Comparison of ENCODE assay signal across 8 cellular contexts in genomic region chr14:106116356-106116930, GRCh38.
DNase-seq lines count a peak whose midpoint lies in the region; ATAC-seq, FAIRE-seq and TF ChIP-seq lines count a peak whose summit lies in the region.
"Not testable (repeated sequence)": the region's sequence is repeated elsewhere in the genome, so short reads cannot be mapped to it uniquely, and the experiment has no call there.

No MANE protein-coding gene starts in this region.

- H3K27me3 ChIP-seq in CD8-positive, alpha-beta T cell (ENCODE audit: insufficient read depth, low read length); Panc1 (ENCODE audit: control insufficient read depth, insufficient read depth, low read length); thymus (ENCODE audit: control insufficient read depth, insufficient read depth): not testable (repeated sequence)

- not testable (repeated sequence) for H3K4me3 Mint-ChIP-seq in CD8-positive, alpha-beta T cell; activated T-helper 1 cell treated with anti-CD3 and anti-CD28 coated beads, Interleukin-12 subunit alpha, Interleukin-12 subunit beta, Interleukin-2, Interleukin-4 antibody, amounts not matched to agents 30 ng/mL and 10 ng/mL and 1 ng/mL, durations not matched to agents 14 hours and 24 hours and 36 hours
- H3K4me3 Mint-ChIP-seq in naive thymus-derived CD8-positive, alpha-beta T cell: peak overlapping the region in 4 of 10 donors; percentile 26 to 47 (median 30)

- POLR2A ChIA-PET in CD8-positive, alpha-beta T cell (lab: Charles Lee); Panc1 (lab: Charles Lee); naive thymus-derived CD8-positive, alpha-beta T cell (lab: Charles Lee): not testable (repeated sequence)

- intact Hi-C loops in CD8-positive, alpha-beta T cell (cut with DNase I, micrococcal nuclease); Panc1 (cut with micrococcal nuclease; ENCODE audit: unreplicated experiment); activated T-helper 1 cell treated with anti-CD3 and anti-CD28 coated beads, Interleukin-12 subunit alpha, Interleukin-12 subunit beta, Interleukin-2, Interleukin-4 antibody, amounts not matched to agents 30 ng/mL and 10 ng/mL and 1 ng/mL, durations not matched to agents 14 hours and 24 hours and 36 hours (cut with micrococcal nuclease): not testable (repeated sequence)

- in situ Hi-C loops in Panc1 (cut with HindIII; ENCODE audit: low pct_unique_long_range_greater_than_20kb, low sequenced_read_pairs): not testable (repeated sequence)

- peak; percentile 66 for ATAC-seq in CD8-positive, alpha-beta T cell
- ATAC-seq in Panc1: not testable (repeated sequence)
- peak; percentile 54 to 80 for ATAC-seq in naive thymus-derived CD8-positive, alpha-beta T cell

- not testable (repeated sequence) for H3K27ac ChIP-seq in CD8-positive, alpha-beta T cell (ENCODE audit: low read depth, low read length); Panc1 (ENCODE audit: low read length)
- peak overlapping the region; percentile 71 for H3K27ac ChIP-seq in thymus (ENCODE audit: low read depth)

- CTCF ChIA-PET in CD8-positive, alpha-beta T cell (lab: Charles Lee): interaction anchor here (1.4 kb wide), 1 partner anchor 93 kb away, joined by 5 read pairs; no protein-coding TSS in a partner anchor
- CTCF ChIA-PET in Panc1 (lab: Charles Lee): interaction anchor here (0.7 kb wide), 1 partner anchor 119 kb away, joined by 6 read pairs; no protein-coding TSS in a partner anchor

- H3K4me1 Mint-ChIP-seq in CD8-positive, alpha-beta T cell (ENCODE audit: low read depth): peaks cover 26% of the 10 kb centered on the region
- peaks cover 17% of the 10 kb centered on the region for H3K4me1 Mint-ChIP-seq in activated T-helper 1 cell treated with anti-CD3 and anti-CD28 coated beads, Interleukin-12 subunit alpha, Interleukin-12 subunit beta, Interleukin-2, Interleukin-4 antibody, amounts not matched to agents 30 ng/mL and 10 ng/mL and 1 ng/mL, durations not matched to agents 14 hours and 24 hours and 36 hours (ENCODE audit: low read depth)
- H3K4me1 Mint-ChIP-seq in naive thymus-derived CD8-positive, alpha-beta T cell: peaks cover 8 to 39% (median 20%) of the 10 kb centered on the region in 4 donors

- not testable (repeated sequence) for H3K27me3 Mint-ChIP-seq in CD8-positive, alpha-beta T cell (ENCODE audit: low read depth)
- peaks cover 42% of the 10 kb centered on the region for H3K27me3 Mint-ChIP-seq in activated T-helper 1 cell treated with anti-CD3 and anti-CD28 coated beads, Interleukin-12 subunit alpha, Interleukin-12 subunit beta, Interleukin-2, Interleukin-4 antibody, amounts not matched to agents 30 ng/mL and 10 ng/mL and 1 ng/mL, durations not matched to agents 14 hours and 24 hours and 36 hours (ENCODE audit: insufficient read depth)
- H3K27me3 Mint-ChIP-seq in naive thymus-derived CD8-positive, alpha-beta T cell: peaks cover 0 to 30% (median 12%) of the 10 kb centered on the region in 5 donors

- not testable (repeated sequence) for H3K9me3 Mint-ChIP-seq in CD8-positive, alpha-beta T cell; activated T-helper 1 cell treated with anti-CD3 and anti-CD28 coated beads, Interleukin-12 subunit alpha, Interleukin-12 subunit beta, Interleukin-2, Interleukin-4 antibody, amounts not matched to agents 30 ng/mL and 10 ng/mL and 1 ng/mL, durations not matched to agents 14 hours and 24 hours and 36 hours; naive thymus-derived CD8-positive, alpha-beta T cell

- WGBS in thymus: 28% methylated on average over 6 of the region's 10 CpGs

- not testable (repeated sequence) for H3K36me3 Mint-ChIP-seq in CD8-positive, alpha-beta T cell; activated T-helper 1 cell treated with anti-CD3 and anti-CD28 coated beads, Interleukin-12 subunit alpha, Interleukin-12 subunit beta, Interleukin-2, Interleukin-4 antibody, amounts not matched to agents 30 ng/mL and 10 ng/mL and 1 ng/mL, durations not matched to agents 14 hours and 24 hours and 36 hours (ENCODE audit: low read depth); naive thymus-derived CD8-positive, alpha-beta T cell

- not testable (repeated sequence) for H3K36me3 ChIP-seq in CD8-positive, alpha-beta T cell (ENCODE audit: insufficient read depth, low read length); Panc1 (ENCODE audit: control insufficient read depth, insufficient read depth, low read length); thymus (ENCODE audit: control insufficient read depth, insufficient read depth)

- peaks cover 22% of the 10 kb centered on the region for H3K4me1 ChIP-seq in CD8-positive, alpha-beta T cell (ENCODE audit: insufficient read depth, low read length)
- H3K4me1 ChIP-seq in Panc1 (ENCODE audit: control insufficient read depth, insufficient read depth, low read length): not testable (repeated sequence)
- peaks cover 23% of the 10 kb centered on the region for H3K4me1 ChIP-seq in thymus (ENCODE audit: control insufficient read depth, insufficient read depth, low read length)

- peak; percentile 42 for FAIRE-seq in GM19239 (lab: Jason Lieb, UNC)

- H3K4me3 ChIP-seq in CD8-positive, alpha-beta T cell (ENCODE audit: low read depth, low read length); Panc1 (ENCODE audit: low read depth in 2 of 2, low read length in 2 of 2); thymus (ENCODE audit: low read length): not testable (repeated sequence)

- H3K9me3 ChIP-seq in CD8-positive, alpha-beta T cell (ENCODE audit: low read length); Panc1 (ENCODE audit: control insufficient read depth, insufficient read depth, low read depth, low read length); thymus (ENCODE audit: control insufficient read depth): not testable (repeated sequence)

- not testable (repeated sequence) for BruUV-seq in Panc1 (replicated peaks; lab: Mats Ljungman, UMichigan)

- not testable (repeated sequence) for TF ChIP-seq CTCF in CD8-positive, alpha-beta T cell (IDR thresholded peaks at IDR 0.05)
- peak; percentile 85 for TF ChIP-seq CTCF in Panc1 (IDR thresholded peaks at IDR 0.05)

- H3K27ac Mint-ChIP-seq in CD8-positive, alpha-beta T cell: peak overlapping the region; percentile 76
- H3K27ac Mint-ChIP-seq in activated T-helper 1 cell treated with anti-CD3 and anti-CD28 coated beads, Interleukin-12 subunit alpha, Interleukin-12 subunit beta, Interleukin-2, Interleukin-4 antibody, amounts not matched to agents 30 ng/mL and 10 ng/mL and 1 ng/mL, durations not matched to agents 14 hours and 24 hours and 36 hours: not testable (repeated sequence)
- peak overlapping the region in 8 of 10 donors; percentile 64 to 94 (median 87) for H3K27ac Mint-ChIP-seq in naive thymus-derived CD8-positive, alpha-beta T cell

- DNase-seq in CD8-positive, alpha-beta T cell: peak in 6 of 7 experiments; percentile 3 to 62 (median 20)
- not testable (repeated sequence) for DNase-seq in GM19239 (ENCODE audit: insufficient read length, low spot score); Panc1 (ENCODE audit: low read depth, low spot score)
- DNase-seq in activated CD4-positive, alpha-beta T cell treated with anti-CD3 and anti-CD28 coated beads, Interleukin-2, amount 50 U/mL, for 4 hours: peak; percentile 10 to 16
- DNase-seq in activated T-helper 1 cell treated with anti-CD3 and anti-CD28 coated beads, Interleukin-12 subunit alpha, Interleukin-12 subunit beta, Interleukin-2, Interleukin-4 antibody, amounts not matched to agents 30 ng/mL and 10 ng/mL and 1 ng/mL, durations not matched to agents 14 hours and 24 hours and 36 hours (ENCODE audit: low spot score): peak; percentile 21
- DNase-seq in central memory CD4-positive, alpha-beta T cell: peak; percentile 28
- peak in 4 of 10 donors; percentile 3 to 56 (median 26) for DNase-seq in naive thymus-derived CD8-positive, alpha-beta T cell
